In the genomic region with DNA sequence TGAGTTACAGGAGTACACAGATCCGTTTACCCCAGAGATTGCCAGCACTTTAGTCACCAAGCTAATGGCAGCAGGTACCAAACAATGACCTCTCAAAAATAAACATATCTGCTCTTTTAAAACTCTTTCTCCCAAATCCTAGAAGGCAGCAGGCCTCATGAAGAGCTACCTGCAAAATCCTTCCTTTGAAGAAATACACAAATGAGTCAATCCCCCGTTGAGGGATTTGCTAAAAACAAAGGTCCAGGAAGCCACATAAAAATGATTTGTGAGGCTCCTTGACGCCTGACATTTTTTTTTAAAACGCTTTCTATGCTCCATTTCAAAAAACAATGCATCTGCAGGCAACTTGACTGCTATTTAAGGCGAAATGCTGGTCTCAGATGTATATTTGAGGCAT, we compare ENCODE assay signal across 13 cellular contexts. TPM values are rescaled to one million over a fixed set of nuclear protein-coding genes. Genes with fewer than 3 reads are reported as not detected.
"Had no signal": no experiment of that assay in that cellular context is flagged by ENCODE, and none has a peak within 500 bp of the region (broad histone marks: within the 10 kb centered on the region; RNA-seq: fewer than 3 reads in every experiment).

No MANE protein-coding gene starts in this region.

- H3K4me1 ChIP-seq: thyroid gland, uterus had no signal

- H3K36me3 ChIP-seq: brain microvascular endothelial cell, thyroid gland, uterus had no signal

- DNase-seq: activated CD4-positive, alpha-beta T cell treated with anti-CD3 and anti-CD28 coated beads, Interleukin-2, amount 50 U/mL, for 48 hours; activated gamma-delta T cell; activated T-cell treated with anti-CD3 and anti-CD28 coated beads, Interleukin-2, amount 50 U/mL, for 48 hours; amygdala; brain microvascular endothelial cell; kidney glomerular epithelial cell; midbrain; posterior cingulate gyrus; small intestine; thyroid gland; uterus had no signal

- H3K27ac ChIP-seq: brain microvascular endothelial cell, thyroid gland, uterus had no signal

- H3K27me3 ChIP-seq: brain microvascular endothelial cell, thyroid gland had no signal

- H3K4me3 ChIP-seq: thyroid gland, uterus had no signal

RNA-seq across cellular contexts. Expression of a gene that starts 58.2 kb away (rescaled TPM):
- total RNA-seq: epithelial cell of proximal tubule, lower leg skin, thyroid gland, uterus had no signal
- polyA plus RNA-seq: small intestine had no signal
